15 cellular contexts compared by ENCODE assay signal in genomic region chrX:139725720-139726119, GRCh38. TPM values are rescaled to one million over a fixed set of nuclear protein-coding genes. Genes with fewer than 3 reads are reported as not detected.
DNase-seq lines count a peak whose midpoint lies in the region; ATAC-seq, FAIRE-seq and TF ChIP-seq lines count a peak whose summit lies in the region.
"Had no signal": no experiment of that assay in that cellular context is flagged by ENCODE, and none has a peak within 500 bp of the region (broad histone marks: within the 10 kb centered on the region; RNA-seq: fewer than 3 reads in every experiment).

No MANE protein-coding gene starts in this region.

- TF ChIP-seq EP300 in GM12878 (IDR thresholded peaks at IDR 0.05; ENCODE audit: borderline replicate concordance in 1 of 2, control insufficient read depth in 1 of 2, low read depth in 2 of 2, low read length in 2 of 2), result no peak

- H3K27ac Mint-ChIP-seq in activated CD4-positive, alpha-beta T cell treated with anti-CD3 and anti-CD28 coated beads for 36 hours, result no peak overlapping the region

- no peaks in the 10 kb centered on the region for H3K4me1 ChIP-seq in GM12878 (ENCODE audit: control insufficient read depth, insufficient read depth, low read length)
- no peaks in the 10 kb centered on the region for H3K4me1 ChIP-seq in left ventricle myocardium inferior
- H3K4me1 ChIP-seq: esophagus muscularis mucosa had no signal

- no peaks in the 10 kb centered on the region for H3K9me3 Mint-ChIP-seq in activated CD4-positive, alpha-beta T cell treated with anti-CD3 and anti-CD28 coated beads for 36 hours (ENCODE audit: low read depth)

- no peak for TF ChIP-seq POLR2A in GM12878 (IDR thresholded peaks at IDR 0.05; ENCODE audit: low read depth, low read length)

- H3K4me3 ChIP-seq in GM12878 (no peak overlapping the region), left ventricle myocardium inferior (no peak overlapping the region)
- H3K4me3 ChIP-seq: esophagus muscularis mucosa had no signal

- DNase-seq in activated CD4-positive, alpha-beta T cell treated with anti-CD3 and anti-CD28 coated beads for 36 hours, result no peak
- no peak for DNase-seq in activated CD4-positive, alpha-beta T cell treated with anti-CD3 and anti-CD28 coated beads, Interleukin-2, amount 50 U/mL, for 1 hour
- peak; percentile 64 for DNase-seq in GM12878 (ENCODE audit: low read depth, low spot score)
- no peak for DNase-seq in left ventricle myocardium inferior
- no peak for DNase-seq in NCI-H748 treated with DMSO at 0.1 percent for 48 hours (lab: John Stamatoyannopoulos, UW)
- DNase-seq in putamen (ENCODE audit: low spot score), result no peak
- DNase-seq: cerebellar nuclear complex; retina; stimulated activated CD4-positive, alpha-beta T cell treated with anti-CD3 and anti-CD28 coated beads, Interleukin-4, amount 100 ng/mL, for 24 hours had no signal

- BruUV-seq in GM12878 (replicated peaks; lab: Mats Ljungman, UMichigan), result no TSS peak

- H4K20me1 ChIP-seq in GM12878 (ENCODE audit: control insufficient read depth, insufficient read depth), result no peaks in the 10 kb centered on the region

- H3K36me3 Mint-ChIP-seq in activated CD4-positive, alpha-beta T cell treated with anti-CD3 and anti-CD28 coated beads for 36 hours (ENCODE audit: low read depth), result peaks cover 4% of the 10 kb centered on the region

- 40% methylated on average over 1 of the region's 1 CpG for WGBS in GM12878 (ENCODE audit: insufficient coverage, insufficient replicate concordance, low lambda C conversion rate, missing lambda C conversion rate)

- H3K36me3 ChIP-seq in GM12878 (ENCODE audit: control insufficient read depth in 2 of 2, insufficient read depth in 2 of 2, low read length in 1 of 2), result no peaks in the 10 kb centered on the region
- H3K36me3 ChIP-seq in left ventricle myocardium inferior, result no peaks in the 10 kb centered on the region
- H3K36me3 ChIP-seq: esophagus muscularis mucosa had no signal

- H2AFZ ChIP-seq in GM12878 (ENCODE audit: control insufficient read depth, low read depth, low read length), result no peak overlapping the region

- ATAC-seq in activated CD4-positive, alpha-beta T cell treated with anti-CD3 and anti-CD28 coated beads for 36 hours, result peak; percentile 74
- peak; percentile 76 for ATAC-seq in GM21528 (IDR thresholded peaks at IDR 0.05; ENCODE audit: low FRiP score, unreplicated experiment)
- peak; percentile 84 for ATAC-seq in HG03095 (IDR thresholded peaks at IDR 0.05; ENCODE audit: unreplicated experiment)
- peak; percentile 98 for ATAC-seq in GM12878
- ATAC-seq: activated CD4-positive, CD25-positive, alpha-beta regulatory T cell treated with anti-CD3 and anti-CD28 coated beads, Interleukin-2, amount 50 U/mL, for 24 hours had no signal

- FAIRE-seq in GM12878 (lab: Jason Lieb, UNC), result peak; percentile 56

- RAD21 ChIA-PET in GM12878 (lab: Charles Lee; ENCODE audit: unreplicated experiment), result no interaction called here

- in situ Hi-C loops in GM12878 (cut with MboI), result no loop called here

- TF ChIP-seq CTCF in GM12878 (IDR thresholded peaks at IDR 0.05 in 2 of 3, conservative IDR thresholded peaks at IDR 0.05 in 1 of 3; ENCODE audit: control insufficient read depth in 2 of 3, extremely low read depth in 1 of 3, insufficient read depth in 1 of 3, low read depth in 3 of 3, low read length in 3 of 3), result no peak
- TF ChIP-seq CTCF in left ventricle myocardium inferior (IDR thresholded peaks at IDR 0.05; ENCODE audit: borderline replicate concordance), result no peak

- SMC1A ChIA-PET in GM12878 (lab: Charles Lee; ENCODE audit: uncharacterized antibody, unreplicated experiment), result interaction anchor here (1.0 to 1.8 kb wide), 3 partner anchors 14 to 204 kb away, joined by 3 to 6 read pairs (median 3); no protein-coding TSS in a partner anchor

- no peak overlapping the region for H3K27ac ChIP-seq in GM12878 (ENCODE audit: control insufficient read depth, insufficient read depth)
- H3K27ac ChIP-seq in left ventricle myocardium inferior (replicated peaks), result no peak overlapping the region
- H3K27ac ChIP-seq: 22Rv1, esophagus muscularis mucosa had no signal

- TF ChIP-seq RAD21 in GM12878 (IDR thresholded peaks at IDR 0.05; ENCODE audit: insufficient read depth, low read depth, low read length), result no peak

- H3K4me3 Mint-ChIP-seq in activated CD4-positive, alpha-beta T cell treated with anti-CD3 and anti-CD28 coated beads for 36 hours, result no peak overlapping the region

- H3K4me1 Mint-ChIP-seq in activated CD4-positive, alpha-beta T cell treated with anti-CD3 and anti-CD28 coated beads for 36 hours, result peaks cover 7% of the 10 kb centered on the region

- no peaks in the 10 kb centered on the region for H3K79me2 ChIP-seq in GM12878 (ENCODE audit: control insufficient read depth, insufficient read depth, low read length)

- CTCF ChIA-PET in activated CD4-positive, alpha-beta T cell treated with anti-CD3 and anti-CD28 coated beads for 36 hours (lab: Charles Lee), result no interaction called here
- CTCF ChIA-PET in GM12878 (lab: Yijun Ruan, JAX), result no interaction called here

- POLR2A ChIA-PET in activated CD4-positive, alpha-beta T cell treated with anti-CD3 and anti-CD28 coated beads for 36 hours (lab: Charles Lee), result no interaction called here
- POLR2A ChIA-PET in GM12878 (lab: Charles Lee), result interaction anchor here (1.0 kb wide), 1 partner anchor 14 kb away, joined by 3 read pairs; no protein-coding TSS in a partner anchor

- no peak overlapping the region for H3K9ac ChIP-seq in GM12878 (ENCODE audit: control insufficient read depth, insufficient read depth, low read length)

- no peaks in the 10 kb centered on the region for H3K27me3 Mint-ChIP-seq in activated CD4-positive, alpha-beta T cell treated with anti-CD3 and anti-CD28 coated beads for 36 hours

- no peaks in the 10 kb centered on the region for H3K27me3 ChIP-seq in GM12878 (replicated peaks in 1 of 2; ENCODE audit: control insufficient read depth in 2 of 2, insufficient read depth in 2 of 2, low read length in 1 of 2)
- no peaks in the 10 kb centered on the region for H3K27me3 ChIP-seq in left ventricle myocardium inferior (ENCODE audit: low read depth)
- H3K27me3 ChIP-seq: esophagus muscularis mucosa had no signal

- H3K4me2 ChIP-seq in GM12878 (ENCODE audit: control insufficient read depth, insufficient read depth), result no peak overlapping the region

- intact Hi-C loops in activated CD4-positive, alpha-beta T cell treated with anti-CD3 and anti-CD28 coated beads for 36 hours (cut with DNase I, micrococcal nuclease), result no loop called here
- intact Hi-C loops in GM12878 (cut with micrococcal nuclease; ENCODE audit: unreplicated experiment), result loop anchor here (5.0 kb wide), 1 partner anchor 207 kb away; the partner anchor contains the start of gene ATP11C
- intact Hi-C loops in left ventricle myocardium inferior (cut with micrococcal nuclease), result no loop called here

- H3K9me3 ChIP-seq in GM12878 (replicated peaks; ENCODE audit: control insufficient read depth, insufficient read depth, low read length) (no peaks in the 10 kb centered on the region), left ventricle myocardium inferior (replicated peaks) (no peaks in the 10 kb centered on the region)
- H3K9me3 ChIP-seq: esophagus muscularis mucosa had no signal

TF ChIP-seq in GM12878, 131 proteins besides CTCF, POLR2A, EP300 and RAD21:
- TF ChIP-seq BRCA1 (IDR thresholded peaks at IDR 0.05; ENCODE audit: low read depth, low read length), result no peak
- no peak for TF ChIP-seq ZNF217 (IDR thresholded peaks at IDR 0.05)
- TF ChIP-seq NR2F1 (conservative IDR thresholded peaks at IDR 0.05), result peak; percentile 45; the same call in 1 of the 2 replicates
- no peak for TF ChIP-seq SP1 (IDR thresholded peaks at IDR 0.05; ENCODE audit: low read depth, low read length)
- no peak for TF ChIP-seq MEF2B (IDR thresholded peaks at IDR 0.05; ENCODE audit: partially characterized antibody, poor library complexity, severe bottlenecking)
- TF ChIP-seq IRF4 (IDR thresholded peaks at IDR 0.05; ENCODE audit: low read depth, low read length), result no peak
- TF ChIP-seq BHLHE40 (IDR thresholded peaks at IDR 0.05; ENCODE audit: borderline replicate concordance in 1 of 2, low read depth in 2 of 2, low read length in 1 of 2), result peak in 1 of 2 experiments; percentile 35; a peak in 1 of 4 replicates
- TF ChIP-seq IKZF2 (IDR thresholded peaks at IDR 0.05), result peak in 1 of 2 experiments; percentile 36; a peak in 1 of 4 replicates
- peak; percentile 59 for TF ChIP-seq RUNX3 (IDR thresholded peaks at IDR 0.05; ENCODE audit: low read length)
- no peak for TF ChIP-seq TCF7 (IDR thresholded peaks at IDR 0.05; ENCODE audit: borderline replicate concordance)
- TF ChIP-seq BMI1 (IDR thresholded peaks at IDR 0.05; ENCODE audit: borderline replicate concordance), result no peak
- no peak for TF ChIP-seq RELA (IDR thresholded peaks at IDR 0.05; ENCODE audit: borderline replicate concordance, partially characterized antibody)
- no peak for TF ChIP-seq NR2C2 (IDR thresholded peaks at IDR 0.05; ENCODE audit: borderline replicate concordance, control insufficient read depth, insufficient read length, low read depth)

RNA-seq across cellular contexts. Expression of gene MCF2, which starts 17.8 kb away (rescaled TPM):
- under 1 TPM; 0.34 to 0.74 TPM for total RNA-seq in activated CD4-positive, alpha-beta T cell treated with anti-CD3 and anti-CD28 coated beads for 36 hours
- total RNA-seq in GM12878 (2013; cell fraction: nucleolus; rRNA removed), result 3.6 TPM in 2 replicates
- 0.51 and 0.82 TPM in 2 replicates for total RNA-seq in GM12878 (2014; rRNA removed)
- 0.49 and 0.97 TPM in 2 replicates for total RNA-seq in GM12878 (2014; rRNA removed; fragmentation: Illumina TruSeq; extraction: Trizol)
- total RNA-seq in GM12878 (2021), result 0.36 and 0.45 TPM in 2 replicates
- polyA plus RNA-seq in GM12878 (2011; ENCODE audit: low read depth), result 0.18 TPM
- 3.3 and 6.0 TPM in 2 replicates for polyA plus RNA-seq in GM12878 (2011; rRNA removed)
- polyA plus RNA-seq in GM12878 (2011; cell fraction: cytosol; rRNA removed), result 0.53 and 0.57 TPM in 2 replicates
- polyA plus RNA-seq in GM12878 (2011; cell fraction: nucleus; rRNA removed), result 6.7 and 8.6 TPM in 2 replicates
- 0.39 and 0.53 TPM in 2 replicates for polyA plus RNA-seq in GM12878 (2012)
- 0.66 and 0.76 TPM in 2 replicates for polyA plus RNA-seq in GM12878 (2014; fragmentation: Illumina TruSeq; extraction: Trizol)
- polyA plus RNA-seq in GM12878 (2014; fragmentation: Nextera tagmentation; extraction: Ambion mirVana), result under 1 TPM; 0.24 to 0.31 TPM
- 0.49 and 0.75 TPM in 2 replicates for polyA plus RNA-seq in GM12878 (2014; rRNA removed)
- under 1 TPM; 0.07 to 0.08 TPM for polyA plus RNA-seq in GM12878 (2016; fragmentation: Nextera tagmentation; extraction: Ambion mirVana)
- 0.77 and 1.2 TPM in 2 replicates for polyA minus RNA-seq in GM12878 (2011; rRNA and poly(A)+ RNA removed)
- 0.27 and 0.42 TPM in 2 replicates for polyA minus RNA-seq in GM12878 (2011; cell fraction: cytosol; rRNA and poly(A)+ RNA removed)
- 1.7 and 3.3 TPM in 2 replicates for polyA minus RNA-seq in GM12878 (2011; cell fraction: nucleus; rRNA and poly(A)+ RNA removed)
- total RNA-seq in left ventricle myocardium inferior, result 0.52 TPM
- total RNA-seq: subcutaneous adipose tissue had no signal
